ENCODE assay signal across 2 cellular contexts in the genomic region with DNA sequence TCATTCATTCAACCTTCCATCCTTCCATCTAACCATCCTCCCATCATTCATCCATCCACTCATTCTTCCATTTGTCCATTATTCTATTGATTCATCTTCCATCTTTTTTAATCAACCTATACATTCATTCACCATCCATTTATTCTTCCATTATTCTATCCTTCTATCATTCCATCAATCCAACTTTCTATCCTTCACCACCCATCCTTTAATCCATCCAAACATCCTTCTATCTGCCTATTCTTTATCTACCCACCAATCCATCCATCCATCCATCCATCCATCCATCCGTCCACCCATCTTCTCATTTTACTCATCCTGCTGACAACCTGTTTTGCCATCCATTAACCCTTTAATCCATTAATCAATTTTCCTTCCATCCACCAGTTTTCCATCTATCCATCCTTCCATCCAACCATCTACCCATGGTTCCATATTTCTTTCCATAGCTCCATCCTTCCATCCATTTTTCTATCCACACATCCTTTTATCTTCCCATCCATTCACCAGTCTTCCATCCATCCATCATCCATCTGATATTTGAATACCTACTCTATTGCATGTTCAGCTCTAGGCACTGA.
TF ChIP-seq lines count a peak whose summit lies in the region.

No MANE protein-coding gene starts in this region.

TF ChIP-seq in HepG2, 621 proteins besides CTCF, POLR2A, EP300 and RAD21:
- no peak for TF ChIP-seq ZNF781 (CRISPR knock-in tag; IDR thresholded peaks at IDR 0.05; ENCODE audit: borderline replicate concordance, not compliant biosample characterization)
- no peak for TF ChIP-seq ZNF772 (CRISPR knock-in tag; IDR thresholded peaks at IDR 0.05)
- TF ChIP-seq ZNF282 (IDR thresholded peaks at IDR 0.05; ENCODE audit: partially characterized antibody) = peak; percentile 55
- TF ChIP-seq ZNF383 (CRISPR knock-in tag; IDR thresholded peaks at IDR 0.05; ENCODE audit: borderline replicate concordance) = no peak
- no peak for TF ChIP-seq ZNF768 (CRISPR knock-in tag; IDR thresholded peaks at IDR 0.05)

TF ChIP-seq in H1, 55 proteins besides CTCF, POLR2A, EP300 and RAD21:
- TF ChIP-seq BCL11A (IDR thresholded peaks at IDR 0.05; ENCODE audit: low read depth in 2 of 2, low read length in 2 of 2) (no peak), JUND (IDR thresholded peaks at IDR 0.05; ENCODE audit: low read length) (no peak), TCF12 (IDR thresholded peaks at IDR 0.05; ENCODE audit: low read depth, low read length) (no peak), SIN3A (conservative IDR thresholded peaks at IDR 0.05 in 1 of 2, IDR thresholded peaks at IDR 0.05 in 1 of 2; ENCODE audit: low read depth in 1 of 2, low read length in 2 of 2) (no peak), MAX (IDR thresholded peaks at IDR 0.05) (no peak), TBP (IDR thresholded peaks at IDR 0.05; ENCODE audit: low read depth, low read length) (no peak), RXRA (IDR thresholded peaks at IDR 0.05; ENCODE audit: insufficient read depth, low read depth, low read length) (no peak), CTBP2 (IDR thresholded peaks at IDR 0.05; ENCODE audit: borderline replicate concordance, insufficient read depth, insufficient read length, low read length) (no peak), EGR1 (IDR thresholded peaks at IDR 0.05; ENCODE audit: borderline replicate concordance, low read depth, low read length) (no peak), KDM1A (IDR thresholded peaks at IDR 0.05; ENCODE audit: borderline replicate concordance, low read length) (no peak), CBX8 (IDR thresholded peaks at IDR 0.05; ENCODE audit: borderline replicate concordance, low read depth, low read length) (no peak), CREB1 (IDR thresholded peaks at IDR 0.05) (no peak), RBBP5 (IDR thresholded peaks at IDR 0.05; ENCODE audit: borderline replicate concordance, low read depth, low read length) (no peak), TAF7 (optimal IDR thresholded peaks at IDR 0.05; ENCODE audit: borderline replicate concordance, low read depth, low read length) (no peak), HDAC2 (IDR thresholded peaks at IDR 0.05; ENCODE audit: borderline replicate concordance in 1 of 2, low read depth in 2 of 2, low read length in 2 of 2) (no peak), CBX5 (IDR thresholded peaks at IDR 0.05; ENCODE audit: low read depth, low read length) (no peak), NRF1 (IDR thresholded peaks at IDR 0.05; ENCODE audit: low read depth, low read length) (no peak)
- TF ChIP-seq, protein P1, sequence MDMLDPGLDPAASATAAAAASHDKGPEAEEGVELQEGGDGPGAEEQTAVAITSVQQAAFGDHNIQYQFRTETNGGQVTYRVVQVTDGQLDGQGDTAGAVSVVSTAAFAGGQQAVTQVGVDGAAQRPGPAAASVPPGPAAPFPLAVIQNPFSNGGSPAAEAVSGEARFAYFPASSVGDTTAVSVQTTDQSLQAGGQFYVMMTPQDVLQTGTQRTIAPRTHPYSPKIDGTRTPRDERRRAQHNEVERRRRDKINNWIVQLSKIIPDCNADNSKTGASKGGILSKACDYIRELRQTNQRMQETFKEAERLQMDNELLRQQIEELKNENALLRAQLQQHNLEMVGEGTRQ (IDR thresholded peaks at IDR 0.05; ENCODE audit: low read length) = no peak
- TF ChIP-seq, protein P2, sequence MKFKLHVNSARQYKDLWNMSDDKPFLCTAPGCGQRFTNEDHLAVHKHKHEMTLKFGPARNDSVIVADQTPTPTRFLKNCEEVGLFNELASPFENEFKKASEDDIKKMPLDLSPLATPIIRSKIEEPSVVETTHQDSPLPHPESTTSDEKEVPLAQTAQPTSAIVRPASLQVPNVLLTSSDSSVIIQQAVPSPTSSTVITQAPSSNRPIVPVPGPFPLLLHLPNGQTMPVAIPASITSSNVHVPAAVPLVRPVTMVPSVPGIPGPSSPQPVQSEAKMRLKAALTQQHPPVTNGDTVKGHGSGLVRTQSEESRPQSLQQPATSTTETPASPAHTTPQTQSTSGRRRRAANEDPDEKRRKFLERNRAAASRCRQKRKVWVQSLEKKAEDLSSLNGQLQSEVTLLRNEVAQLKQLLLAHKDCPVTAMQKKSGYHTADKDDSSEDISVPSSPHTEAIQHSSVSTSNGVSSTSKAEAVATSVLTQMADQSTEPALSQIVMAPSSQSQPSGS (IDR thresholded peaks at IDR 0.05; ENCODE audit: low read length) = no peak
TF ChIP-seq in H1: peak in this region for 0.
